ENCODE assay signal across 24 cellular contexts in the genomic region with DNA sequence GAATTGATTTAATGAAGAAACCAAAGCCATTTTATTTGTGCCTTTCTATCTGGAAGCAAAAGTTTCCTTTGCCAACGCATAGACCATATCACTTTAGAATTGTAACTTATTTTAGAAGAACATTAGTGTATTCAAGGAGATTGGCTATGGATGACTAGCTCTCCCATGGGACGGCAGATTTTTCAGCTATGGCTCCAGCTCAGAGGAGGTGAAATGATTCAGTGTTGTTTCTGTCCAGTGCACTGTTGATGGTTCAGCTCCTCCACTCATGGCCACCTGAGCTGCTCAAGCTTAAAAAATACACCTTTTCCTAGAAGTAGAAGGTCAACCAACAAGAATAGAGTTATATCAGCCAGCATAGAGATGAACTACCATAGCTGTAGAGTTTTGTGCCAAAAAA.
"Had no signal": no experiment of that assay in that cellular context is flagged by ENCODE, and none has a peak within 500 bp of the region (broad histone marks: within the 10 kb centered on the region; RNA-seq: fewer than 3 reads in every experiment).

No MANE protein-coding gene starts in this region.

- H3K27me3 ChIP-seq: cardiac muscle cell, esophagus squamous epithelium, ovary, stomach, suprapubic skin, tibial nerve had no signal

- H3K4me1 ChIP-seq: esophagus squamous epithelium, stomach, suprapubic skin, tibial nerve had no signal

- H3K4me3 ChIP-seq: cardiac muscle cell, coronary artery, esophagus squamous epithelium, ovary, smooth muscle cell, stomach, suprapubic skin, tibial nerve had no signal

- H3K27ac ChIP-seq: cardiac muscle cell, coronary artery, esophagus squamous epithelium, ovary, stomach, suprapubic skin, tibial nerve had no signal

- H3K9me3 ChIP-seq: esophagus squamous epithelium, ovary, stomach, suprapubic skin, tibial nerve had no signal

- H3K36me3 ChIP-seq: cardiac muscle cell, esophagus squamous epithelium, ovary, stomach, suprapubic skin, tibial nerve had no signal

- DNase-seq: activated CD4-positive, alpha-beta T cell treated with anti-CD3 and anti-CD28 coated beads for 36 hours; activated CD4-positive, CD25-positive, alpha-beta regulatory T cell; activated CD8-positive, alpha-beta memory T cell treated with anti-CD3 and anti-CD28 coated beads, Interleukin-2, amount 10 ng/mL, durations not matched to agents 7 days and 5 days; activated CD8-positive, alpha-beta T cell treated with anti-CD3 and anti-CD28 coated beads, Interleukin-2, amount 10 ng/mL, durations not matched to agents 7 days and 5 days; activated naive CD8-positive, alpha-beta T cell treated with anti-CD3 and anti-CD28 coated beads, Interleukin-2, amount 50 U/mL, for 24 hours; activated T-cell treated with anti-CD3 and anti-CD28 coated beads, Interleukin-2, amount 50 U/mL, for 48 hours; amygdala; cerebellar nuclear complex; esophagus squamous epithelium; foreskin melanocyte; glutamatergic neuron; islet precursor cell; naive thymus-derived CD4-positive, alpha-beta T cell; ovary; retina; stimulated activated CD4-positive, alpha-beta T cell treated with anti-CD3 and anti-CD28 coated beads, Interleukin-2, amount 100 ng/mL, for 24 hours; stimulated activated naive B cell treated with anti-CD40 and anti-IgM and Interleukin-4, amounts not matched to agents 10 μg/mL and 1 μg/mL and 100 μg/mL, for 72 hours; stomach; T-cell had no signal

- H3K4me2 ChIP-seq: smooth muscle cell had no signal
